15 cellular contexts compared by ENCODE assay signal in genomic region chr15:85507114-85507513, GRCh38.
DNase-seq lines count a peak whose midpoint lies in the region; ATAC-seq and TF ChIP-seq lines count a peak whose summit lies in the region.
"Had no signal": no experiment of that assay in that cellular context is flagged by ENCODE, and none has a peak within 500 bp of the region (broad histone marks: within the 10 kb centered on the region; RNA-seq: fewer than 3 reads in every experiment).

No MANE protein-coding gene starts in this region.

- H3K4me1 ChIP-seq in left ventricle myocardium inferior (peaks cover 97% of the 10 kb centered on the region), heart right ventricle (peaks cover 0 to 94% (median 25%) of the 10 kb centered on the region in 9 donors)
- H3K4me1 ChIP-seq: HAP-1 had no signal

- no peaks in the 10 kb centered on the region for H3K27me3 ChIP-seq in left ventricle myocardium inferior (ENCODE audit: low read depth)
- H3K27me3 ChIP-seq in heart right ventricle = no peaks in the 10 kb centered on the region

- H3K9me3 Mint-ChIP-seq in activated T-cell treated with anti-CD3 and anti-CD28 coated beads, Interleukin-2, amount 50 U/mL, for 24 hours = no peaks in the 10 kb centered on the region
- no peaks in the 10 kb centered on the region for H3K9me3 Mint-ChIP-seq in activated T-cell treated with anti-CD3 and anti-CD28 coated beads, Interleukin-2, amount 50 U/mL, for 4 hours
- H3K9me3 Mint-ChIP-seq in activated B cell treated with CpG ODN at 0.5 μM for 24 hours (no peaks in the 10 kb centered on the region), memory B cell (no peaks in the 10 kb centered on the region)
- H3K9me3 Mint-ChIP-seq: CD14-positive monocyte; CD8-positive, alpha-beta memory T cell had no signal

- CTCF ChIA-PET in activated B cell treated with CpG ODN at 0.5 μM for 24 hours (lab: Charles Lee) = interaction anchor here (1.0 to 5.8 kb wide), 3 partner anchors 92 to 223 kb away, joined by 3 to 55 read pairs (median 4); no protein-coding TSS in a partner anchor

- peak overlapping the region; percentile 2 for H3K27ac Mint-ChIP-seq in activated T-cell treated with anti-CD3 and anti-CD28 coated beads, Interleukin-2, amount 50 U/mL, for 24 hours
- H3K27ac Mint-ChIP-seq in activated B cell treated with CpG ODN at 0.5 μM for 24 hours = peak overlapping the region; percentile 4
- H3K27ac Mint-ChIP-seq in memory B cell = peak overlapping the region; percentile 74

- no peaks in the 10 kb centered on the region for H3K27me3 Mint-ChIP-seq in activated T-cell treated with anti-CD3 and anti-CD28 coated beads, Interleukin-2, amount 50 U/mL, for 24 hours
- H3K27me3 Mint-ChIP-seq in activated T-cell treated with anti-CD3 and anti-CD28 coated beads, Interleukin-2, amount 50 U/mL, for 4 hours (ENCODE audit: low read depth) = no peaks in the 10 kb centered on the region
- no peaks in the 10 kb centered on the region for H3K27me3 Mint-ChIP-seq in activated B cell treated with CpG ODN at 0.5 μM for 24 hours
- no peaks in the 10 kb centered on the region for H3K27me3 Mint-ChIP-seq in memory B cell
- H3K27me3 Mint-ChIP-seq: CD8-positive, alpha-beta memory T cell had no signal

- intact Hi-C loops in left ventricle myocardium inferior (cut with micrococcal nuclease) = no loop called here
- intact Hi-C loops in heart right ventricle (cut with DNase I) = loop anchor here in 3 of 10 donors (5.0 to 10.0 kb wide), 4 partner anchors 75 to 210 kb away; no protein-coding TSS in a partner anchor
- intact Hi-C loops in activated B cell treated with CpG ODN at 0.5 μM for 24 hours (cut with micrococcal nuclease) = loop anchor here (5.0 kb wide), 1 partner anchor 35 kb away; no protein-coding TSS in a partner anchor

- POLR2A ChIA-PET in activated B cell treated with CpG ODN at 0.5 μM for 24 hours (lab: Charles Lee) = interaction anchor here (0.7 kb wide), 1 partner anchor 194 kb away, joined by 5 read pairs; no protein-coding TSS in a partner anchor

- in situ Hi-C loops in KBM-7 (cut with MboI; ENCODE audit: low pct_unique_long_range_greater_than_20kb, low sequenced_read_pairs) = no loop called here

- H3K27ac ChIP-seq in left ventricle myocardium inferior (replicated peaks) = peak overlapping the region; percentile 80
- H3K27ac ChIP-seq in heart right ventricle = peak overlapping the region in 3 of 10 donors; percentile 35 to 90 (median 64)
- H3K27ac ChIP-seq: 22Rv1 had no signal

- H3K4me3 ChIP-seq in left ventricle myocardium inferior (no peak overlapping the region), heart right ventricle (no peak overlapping the region)
- H3K4me3 ChIP-seq: HAP-1 had no signal

- TF ChIP-seq CTCF in left ventricle myocardium inferior (IDR thresholded peaks at IDR 0.05; ENCODE audit: borderline replicate concordance) = no peak
- TF ChIP-seq CTCF in heart right ventricle (IDR thresholded peaks at IDR 0.05) = no peak
- TF ChIP-seq CTCF in activated B cell treated with CpG ODN at 0.5 μM for 24 hours (IDR thresholded peaks at IDR 0.05) = no peak

- DNase-seq in activated T-cell treated with anti-CD3 and anti-CD28 coated beads, Interleukin-2, amount 50 U/mL, for 24 hours = no peak
- DNase-seq in activated T-cell treated with anti-CD3 and anti-CD28 coated beads, Interleukin-2, amount 50 U/mL, for 4 hours = no peak
- DNase-seq in left ventricle myocardium inferior = no peak
- no peak for DNase-seq in heart right ventricle
- DNase-seq in activated B cell treated with CpG ODN at 0.5 μM for 24 hours = no peak
- DNase-seq in memory B cell (ENCODE audit: low spot score in 2 of 2) = no peak
- no peak for DNase-seq in KBM-7
- DNase-seq: Caco-2; CD8-positive, alpha-beta memory T cell; DMS53; GF-D8 had no signal

- H3K4me3 Mint-ChIP-seq in activated T-cell treated with anti-CD3 and anti-CD28 coated beads, Interleukin-2, amount 50 U/mL, for 24 hours = no peak overlapping the region
- no peak overlapping the region for H3K4me3 Mint-ChIP-seq in activated T-cell treated with anti-CD3 and anti-CD28 coated beads, Interleukin-2, amount 50 U/mL, for 4 hours
- H3K4me3 Mint-ChIP-seq in activated B cell treated with CpG ODN at 0.5 μM for 24 hours = no peak overlapping the region
- no peak overlapping the region for H3K4me3 Mint-ChIP-seq in memory B cell
- H3K4me3 Mint-ChIP-seq: CD14-positive monocyte; CD8-positive, alpha-beta memory T cell had no signal

- H3K9me3 ChIP-seq in left ventricle myocardium inferior (replicated peaks) = no peaks in the 10 kb centered on the region
- no peaks in the 10 kb centered on the region for H3K9me3 ChIP-seq in heart right ventricle
- H3K9me3 ChIP-seq: Caco-2, HAP-1 had no signal

- H3K36me3 ChIP-seq in left ventricle myocardium inferior (no peaks in the 10 kb centered on the region), heart right ventricle (no peaks in the 10 kb centered on the region)
- H3K36me3 ChIP-seq: HAP-1 had no signal

- ATAC-seq in activated T-cell treated with anti-CD3 and anti-CD28 coated beads, Interleukin-2, amount 50 U/mL, for 4 hours = no peak
- no peak for ATAC-seq in heart right ventricle
- ATAC-seq in activated B cell treated with CpG ODN at 0.5 μM for 24 hours (ENCODE audit: low read depth) = no peak
- ATAC-seq in memory B cell (ENCODE audit: low read depth) = no peak
- no peak for ATAC-seq in GM18870 (IDR thresholded peaks at IDR 0.05; ENCODE audit: unreplicated experiment)

- 71 to 87% methylated on average over 2 of the region's 2 CpGs for WGBS in heart right ventricle, 2 donors

- H3K36me3 Mint-ChIP-seq in activated T-cell treated with anti-CD3 and anti-CD28 coated beads, Interleukin-2, amount 50 U/mL, for 24 hours (ENCODE audit: low read depth) = peaks cover 9% of the 10 kb centered on the region
- peaks cover 3% of the 10 kb centered on the region for H3K36me3 Mint-ChIP-seq in activated T-cell treated with anti-CD3 and anti-CD28 coated beads, Interleukin-2, amount 50 U/mL, for 4 hours (ENCODE audit: insufficient read depth)
- H3K36me3 Mint-ChIP-seq in activated B cell treated with CpG ODN at 0.5 μM for 24 hours (ENCODE audit: low read depth) (no peaks in the 10 kb centered on the region), memory B cell (peaks cover 3% of the 10 kb centered on the region)

- peaks cover 69% of the 10 kb centered on the region for H3K4me1 Mint-ChIP-seq in activated T-cell treated with anti-CD3 and anti-CD28 coated beads, Interleukin-2, amount 50 U/mL, for 24 hours (ENCODE audit: low read depth)
- peaks cover 51% of the 10 kb centered on the region for H3K4me1 Mint-ChIP-seq in activated T-cell treated with anti-CD3 and anti-CD28 coated beads, Interleukin-2, amount 50 U/mL, for 4 hours (ENCODE audit: low read depth)
- H3K4me1 Mint-ChIP-seq in activated B cell treated with CpG ODN at 0.5 μM for 24 hours (peaks cover 46% of the 10 kb centered on the region), memory B cell (peaks cover 36% of the 10 kb centered on the region)

Comparison
In these comparisons a context has a peak if more than half of its experiments do, and no peak if none do; other contexts are left out.
1. H3K27ac Mint-ChIP-seq: peak in every context shown above with its lines; median percentile 74 in memory B cell; 4 in activated B cell treated with CpG ODN at 0.5 μM for 24 hours; 2 in activated T-cell treated with anti-CD3 and anti-CD28 coated beads, Interleukin-2, amount 50 U/mL, for 24 hours.